Comparison of ENCODE assay signal across 8 cellular contexts in the genomic region with DNA sequence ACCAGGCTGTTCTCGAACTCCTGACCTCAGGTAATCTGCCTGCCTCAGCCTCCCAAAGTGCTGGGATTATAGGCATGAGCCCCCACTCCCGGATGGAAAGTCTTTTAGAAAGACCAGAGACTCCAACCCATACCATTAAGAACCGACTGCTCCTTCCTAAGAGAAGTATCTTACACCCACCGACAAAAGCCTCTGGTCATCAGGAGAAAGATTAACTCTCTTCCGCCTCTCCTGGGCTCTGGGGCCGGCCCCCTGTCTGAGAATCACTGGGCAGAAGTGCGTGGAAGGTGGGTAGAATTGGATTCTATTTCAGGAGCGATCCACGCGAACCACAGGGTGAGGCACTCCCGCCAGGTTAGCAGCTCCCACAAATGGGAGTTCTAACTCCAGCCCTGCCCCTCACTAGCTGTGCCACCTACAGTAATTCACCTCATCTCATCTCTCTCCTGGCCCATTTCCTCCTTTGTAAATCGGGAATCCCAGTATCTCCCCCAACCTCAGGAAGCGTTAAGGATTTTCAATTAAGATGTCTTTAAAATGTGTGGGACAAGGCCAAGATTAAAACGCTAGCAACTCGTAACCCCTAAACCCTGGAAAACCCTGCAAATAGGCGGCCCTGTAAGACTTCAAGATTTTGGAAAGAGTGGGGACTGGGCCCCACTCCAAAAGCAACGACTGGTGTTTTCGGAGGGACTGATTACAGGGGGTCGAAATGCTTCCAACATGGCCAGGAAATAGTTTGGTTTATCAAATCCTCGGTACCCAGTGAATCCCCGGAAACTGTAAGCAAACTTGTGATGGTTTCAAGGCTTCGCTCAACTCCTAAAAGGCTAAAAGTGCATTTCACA. TPM values are rescaled to one million over a fixed set of nuclear protein-coding genes. Genes with fewer than 3 reads are reported as not detected.
A peak's percentile ranks its signal among the peaks of the same experiment; 100 is the strongest.
DNase-seq lines count a peak whose midpoint lies in the region; ATAC-seq and TF ChIP-seq lines count a peak whose summit lies in the region.

No MANE protein-coding gene starts in this region.

- peaks cover 49% of the 10 kb centered on the region for H3K4me1 Mint-ChIP-seq in activated CD8-positive, alpha-beta T cell treated with anti-CD3 and anti-CD28 coated beads for 36 hours (ENCODE audit: low read depth)
- peaks cover 72% of the 10 kb centered on the region for H3K4me1 Mint-ChIP-seq in stimulated activated effector memory CD8-positive, alpha-beta T cell treated with anti-CD3 and anti-CD28 coated beads, Interleukin-12 subunit alpha, Interleukin-12 subunit beta, amount 100 ng/mL, for 72 hours

- POLR2A ChIA-PET in HEK293 (lab: Yijun Ruan, JAX) = interaction anchor here (0.5 to 6.4 kb wide), 53 partner anchors 9 to 587 kb away, joined by 3 to 159 read pairs (median 5); a partner anchor contains a TSS
- POLR2A ChIA-PET in activated CD8-positive, alpha-beta T cell treated with anti-CD3 and anti-CD28 coated beads for 36 hours (lab: Charles Lee) = interaction anchor here (0.6 to 7.2 kb wide), 18 partner anchors 9 to 335 kb away, joined by 3 to 152 read pairs (median 4); a partner anchor contains a TSS

- DNase-seq in activated CD8-positive, alpha-beta T cell treated with anti-CD3 and anti-CD28 coated beads for 36 hours = no peak
- peak in 1 of 2 donors; percentile 59 for DNase-seq in stimulated activated effector memory CD8-positive, alpha-beta T cell treated with anti-CD3 and anti-CD28 coated beads, Interleukin-12 subunit alpha, Interleukin-12 subunit beta, amount 100 ng/mL, for 72 hours (ENCODE audit: low spot score in 2 of 2)
- DNase-seq in central memory CD4-positive, alpha-beta T cell = no peak
- DNase-seq in SKM-1 treated with dmso at 0.1 percent for 144 hours (lab: John Stamatoyannopoulos, UW; ENCODE audit: unreplicated experiment) = no peak
- no peak for DNase-seq in RKO (ENCODE audit: low spot score)

- H3K4me3 Mint-ChIP-seq in activated CD8-positive, alpha-beta T cell treated with anti-CD3 and anti-CD28 coated beads for 36 hours = peak overlapping the region; percentile 97
- peak overlapping the region; percentile 94 for H3K4me3 Mint-ChIP-seq in stimulated activated effector memory CD8-positive, alpha-beta T cell treated with anti-CD3 and anti-CD28 coated beads, Interleukin-12 subunit alpha, Interleukin-12 subunit beta, amount 100 ng/mL, for 72 hours

- H3K27ac Mint-ChIP-seq in activated CD8-positive, alpha-beta T cell treated with anti-CD3 and anti-CD28 coated beads for 36 hours = peak overlapping the region; percentile 99
- H3K27ac Mint-ChIP-seq in stimulated activated effector memory CD8-positive, alpha-beta T cell treated with anti-CD3 and anti-CD28 coated beads, Interleukin-12 subunit alpha, Interleukin-12 subunit beta, amount 100 ng/mL, for 72 hours = peak overlapping the region; percentile 98

- no peaks in the 10 kb centered on the region for H3K27me3 Mint-ChIP-seq in activated CD8-positive, alpha-beta T cell treated with anti-CD3 and anti-CD28 coated beads for 36 hours

- H3K4me3 ChIP-seq in HEK293 (ENCODE audit: low read depth, low read length) (peak overlapping the region; percentile 57), iPS-11a (ENCODE audit: low read depth, low read length) (peak overlapping the region; percentile 93)

- intact Hi-C loops in activated CD8-positive, alpha-beta T cell treated with anti-CD3 and anti-CD28 coated beads for 36 hours (cut with micrococcal nuclease) = loop anchor here (10.0 kb wide), 1 partner anchor 114 kb away; no protein-coding TSS in a partner anchor

- peaks cover 35% of the 10 kb centered on the region for H3K4me1 ChIP-seq in HEK293 (ENCODE audit: control insufficient read depth, insufficient read depth, low read length)

- CTCF ChIA-PET in HEK293 (lab: Yijun Ruan, JAX) = interaction anchor here (0.6 to 2.2 kb wide), 13 partner anchors 15 to 491 kb away, joined by 3 to 16 read pairs (median 4); a partner anchor contains a TSS
- CTCF ChIA-PET in activated CD8-positive, alpha-beta T cell treated with anti-CD3 and anti-CD28 coated beads for 36 hours (lab: Charles Lee) = interaction anchor here (0.5 to 2.8 kb wide), 6 partner anchors 10 to 506 kb away, joined by 3 to 13 read pairs (median 4); a partner anchor contains a TSS

- H3K36me3 Mint-ChIP-seq in activated CD8-positive, alpha-beta T cell treated with anti-CD3 and anti-CD28 coated beads for 36 hours (ENCODE audit: low read depth) = peaks cover 54% of the 10 kb centered on the region
- H3K36me3 Mint-ChIP-seq in stimulated activated effector memory CD8-positive, alpha-beta T cell treated with anti-CD3 and anti-CD28 coated beads, Interleukin-12 subunit alpha, Interleukin-12 subunit beta, amount 100 ng/mL, for 72 hours = peaks cover 91% of the 10 kb centered on the region

- ATAC-seq in activated CD8-positive, alpha-beta T cell treated with anti-CD3 and anti-CD28 coated beads for 36 hours = no peak
- ATAC-seq in stimulated activated effector memory CD8-positive, alpha-beta T cell treated with anti-CD3 and anti-CD28 coated beads, Interleukin-12 subunit alpha, Interleukin-12 subunit beta, amount 100 ng/mL, for 72 hours = no peak
- ATAC-seq in HG02970 (IDR thresholded peaks at IDR 0.05; ENCODE audit: low FRiP score, unreplicated experiment) = no peak

- H3K9me3 Mint-ChIP-seq in activated CD8-positive, alpha-beta T cell treated with anti-CD3 and anti-CD28 coated beads for 36 hours = no peaks in the 10 kb centered on the region
- no peaks in the 10 kb centered on the region for H3K9me3 Mint-ChIP-seq in stimulated activated effector memory CD8-positive, alpha-beta T cell treated with anti-CD3 and anti-CD28 coated beads, Interleukin-12 subunit alpha, Interleukin-12 subunit beta, amount 100 ng/mL, for 72 hours

- H3K9me3 ChIP-seq in HEK293 (ENCODE audit: control insufficient read depth, insufficient read depth, low read depth, low read length) = no peaks in the 10 kb centered on the region

- peaks cover 54 to 56% of the 10 kb centered on the region in 2 experiments for H3K36me3 ChIP-seq in HEK293 (ENCODE audit: control insufficient read depth in 2 of 2, insufficient read depth in 1 of 2, low read length in 2 of 2)

- peak overlapping the region; percentile 100 for H3K27ac ChIP-seq in HEK293 (ENCODE audit: extremely low read depth, low read depth, low read length)

- no peak for TF ChIP-seq CTCF in HEK293 (tag by site-specific recombination; IDR thresholded peaks at IDR 0.05)
- TF ChIP-seq CTCF in activated CD8-positive, alpha-beta T cell treated with anti-CD3 and anti-CD28 coated beads for 36 hours (IDR thresholded peaks at IDR 0.05) = no peak

TF ChIP-seq in HEK293, 187 proteins besides CTCF, POLR2A, EP300 and RAD21 (continues in another document):
- TF ChIP-seq ZFP37 (tag by site-specific recombination; IDR thresholded peaks at IDR 0.05) = peak; percentile 75; the same call in 1 of the 2 replicates
- TF ChIP-seq SP2 (tag by site-specific recombination; IDR thresholded peaks at IDR 0.05) = peak; percentile 53
- TF ChIP-seq, protein P1, sequence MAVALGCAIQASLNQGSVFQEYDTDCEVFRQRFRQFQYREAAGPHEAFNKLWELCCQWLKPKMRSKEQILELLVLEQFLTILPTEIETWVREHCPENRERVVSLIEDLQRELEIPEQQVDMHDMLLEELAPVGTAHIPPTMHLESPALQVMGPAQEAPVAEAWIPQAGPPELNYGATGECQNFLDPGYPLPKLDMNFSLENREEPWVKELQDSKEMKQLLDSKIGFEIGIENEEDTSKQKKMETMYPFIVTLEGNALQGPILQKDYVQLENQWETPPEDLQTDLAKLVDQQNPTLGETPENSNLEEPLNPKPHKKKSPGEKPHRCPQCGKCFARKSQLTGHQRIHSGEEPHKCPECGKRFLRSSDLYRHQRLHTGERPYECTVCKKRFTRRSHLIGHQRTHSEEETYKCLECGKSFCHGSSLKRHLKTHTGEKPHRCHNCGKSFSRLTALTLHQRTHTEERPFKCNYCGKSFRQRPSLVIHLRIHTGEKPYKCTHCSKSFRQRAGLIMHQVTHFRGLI (tag by site-specific recombination; IDR thresholded peaks at IDR 0.05) = 0 out of 2 replicates have a peak, but pooled peaks have one; percentile 33
- 0 out of 2 replicates have a peak, but pooled peaks have one; percentile 46 for TF ChIP-seq RBAK (tag by site-specific recombination; IDR thresholded peaks at IDR 0.05)
- TF ChIP-seq ZNF416 (tag by site-specific recombination; IDR thresholded peaks at IDR 0.05) = no peak
- TF ChIP-seq, protein P2, sequence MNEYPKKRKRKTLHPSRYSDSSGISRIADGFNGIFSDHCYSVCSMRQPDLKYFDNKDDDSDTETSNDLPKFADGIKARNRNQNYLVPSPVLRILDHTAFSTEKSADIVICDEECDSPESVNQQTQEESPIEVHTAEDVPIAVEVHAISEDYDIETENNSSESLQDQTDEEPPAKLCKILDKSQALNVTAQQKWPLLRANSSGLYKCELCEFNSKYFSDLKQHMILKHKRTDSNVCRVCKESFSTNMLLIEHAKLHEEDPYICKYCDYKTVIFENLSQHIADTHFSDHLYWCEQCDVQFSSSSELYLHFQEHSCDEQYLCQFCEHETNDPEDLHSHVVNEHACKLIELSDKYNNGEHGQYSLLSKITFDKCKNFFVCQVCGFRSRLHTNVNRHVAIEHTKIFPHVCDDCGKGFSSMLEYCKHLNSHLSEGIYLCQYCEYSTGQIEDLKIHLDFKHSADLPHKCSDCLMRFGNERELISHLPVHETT (tag by site-specific recombination; IDR thresholded peaks at IDR 0.05) = 0 out of 2 replicates have a peak, but pooled peaks have one; percentile 46
- no peak for TF ChIP-seq ZNF23 (tag by site-specific recombination; IDR thresholded peaks at IDR 0.05; ENCODE audit: borderline replicate concordance)
- TF ChIP-seq, protein P3, sequence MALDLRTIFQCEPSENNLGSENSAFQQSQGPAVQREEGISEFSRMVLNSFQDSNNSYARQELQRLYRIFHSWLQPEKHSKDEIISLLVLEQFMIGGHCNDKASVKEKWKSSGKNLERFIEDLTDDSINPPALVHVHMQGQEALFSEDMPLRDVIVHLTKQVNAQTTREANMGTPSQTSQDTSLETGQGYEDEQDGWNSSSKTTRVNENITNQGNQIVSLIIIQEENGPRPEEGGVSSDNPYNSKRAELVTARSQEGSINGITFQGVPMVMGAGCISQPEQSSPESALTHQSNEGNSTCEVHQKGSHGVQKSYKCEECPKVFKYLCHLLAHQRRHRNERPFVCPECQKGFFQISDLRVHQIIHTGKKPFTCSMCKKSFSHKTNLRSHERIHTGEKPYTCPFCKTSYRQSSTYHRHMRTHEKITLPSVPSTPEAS (tag by site-specific recombination; IDR thresholded peaks at IDR 0.05) = peak; percentile 34; the same call in 1 of the 2 replicates

RNA-seq across cellular contexts. Expression of a gene that starts 1.3 kb away (rescaled TPM):
- total RNA-seq in activated CD8-positive, alpha-beta T cell treated with anti-CD3 and anti-CD28 coated beads for 36 hours = 100 to 1,000 TPM; 747 to 761 TPM

RNA-seq across cellular contexts. Expression of a gene that starts 16.9 kb away (rescaled TPM):
- 100 to 1,000 TPM; 125 to 128 TPM for total RNA-seq in activated CD8-positive, alpha-beta T cell treated with anti-CD3 and anti-CD28 coated beads for 36 hours

RNA-seq across cellular contexts. Expression of a gene that starts 29.6 kb away (rescaled TPM):
- 10 to 100 TPM; 85.5 to 87.7 TPM for total RNA-seq in activated CD8-positive, alpha-beta T cell treated with anti-CD3 and anti-CD28 coated beads for 36 hours

RNA-seq across cellular contexts. Expression of a gene that starts 35.8 kb away (rescaled TPM):
- under 1 TPM; 0.29 to 0.72 TPM for total RNA-seq in activated CD8-positive, alpha-beta T cell treated with anti-CD3 and anti-CD28 coated beads for 36 hours

RNA-seq across cellular contexts. Expression of a gene that starts 50.9 kb away (rescaled TPM):
- 10 to 100 TPM; 20.0 to 21.5 TPM for total RNA-seq in activated CD8-positive, alpha-beta T cell treated with anti-CD3 and anti-CD28 coated beads for 36 hours
